ENCODE assay signal across 21 cellular contexts in the genomic region with DNA sequence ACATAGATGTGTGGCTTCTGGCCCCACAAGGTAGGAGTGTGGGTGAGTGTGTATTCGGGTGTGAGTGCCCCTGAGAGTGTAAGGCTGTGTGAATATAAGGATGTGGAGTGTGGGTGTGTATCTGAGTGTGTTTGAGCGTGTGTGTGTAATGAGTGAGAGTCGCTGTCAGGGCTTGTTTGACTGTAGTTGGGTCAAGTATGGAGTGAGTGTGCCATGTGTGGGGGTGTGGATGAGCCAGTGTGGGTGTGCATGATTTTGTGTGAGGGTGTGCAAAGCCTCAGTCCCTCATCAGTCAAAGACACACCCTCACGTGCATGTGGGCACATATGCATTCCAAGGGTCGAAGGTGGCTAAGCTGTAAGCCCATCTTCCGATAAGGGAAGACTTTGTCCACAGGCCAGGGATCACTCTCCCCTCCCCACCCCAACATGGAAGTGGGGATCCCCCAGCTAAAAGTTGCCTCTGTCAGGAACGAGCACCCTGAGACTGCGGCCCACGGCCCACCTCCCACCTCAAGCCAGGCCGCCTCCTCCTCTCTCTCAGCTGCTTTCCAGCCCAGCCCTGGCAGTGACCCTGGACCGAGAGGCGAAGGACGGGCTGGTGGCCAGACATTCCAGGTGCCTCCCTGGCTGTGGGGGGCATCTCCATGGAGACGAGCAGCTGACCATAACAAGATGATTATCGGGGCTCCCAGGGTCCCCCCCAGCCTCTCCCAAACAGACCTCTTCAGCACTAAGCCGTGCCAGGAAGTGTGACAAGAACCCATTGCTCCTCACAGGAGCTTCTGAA. TPM values are rescaled to one million over a fixed set of nuclear protein-coding genes. Genes with fewer than 3 reads are reported as not detected.
DNase-seq lines count a peak whose midpoint lies in the region; ATAC-seq, FAIRE-seq and TF ChIP-seq lines count a peak whose summit lies in the region.
"Had no signal": no experiment of that assay in that cellular context is flagged by ENCODE, and none has a peak within 500 bp of the region (broad histone marks: within the 10 kb centered on the region; RNA-seq: fewer than 3 reads in every experiment).

No MANE protein-coding gene starts in this region.

- H3K4me2 ChIP-seq in K562 (ENCODE audit: insufficient read depth, low read length) (no peak overlapping the region), neuronal stem cell (ENCODE audit: insufficient read depth, low read length, poor library complexity, severe bottlenecking) (no peak overlapping the region)

- no peaks in the 10 kb centered on the region for H3K9me1 ChIP-seq in K562 (ENCODE audit: control insufficient read depth, insufficient read depth, low read length)

- peaks cover 40% of the 10 kb centered on the region for H3K4me1 Mint-ChIP-seq in activated CD4-positive, alpha-beta T cell treated with anti-CD3 and anti-CD28 coated beads, Interleukin-2, amount 10 ng/mL, durations not matched to agents 7 days and 5 days
- peaks cover 7% of the 10 kb centered on the region for H3K4me1 Mint-ChIP-seq in activated naive CD8-positive, alpha-beta T cell treated with anti-CD3 and anti-CD28 coated beads, Interleukin-2, amount 50 U/mL, for 24 hours
- no peaks in the 10 kb centered on the region for H3K4me1 Mint-ChIP-seq in immature natural killer cell

- H3K9me3 ChIP-seq in K562 (replicated peaks; ENCODE audit: control insufficient read depth, insufficient read depth, low read depth, low read length) (no peaks in the 10 kb centered on the region), neuronal stem cell (replicated peaks in 1 of 2; ENCODE audit: control insufficient read depth in 2 of 2, insufficient read depth in 1 of 2, low read depth in 1 of 2, low read length in 2 of 2) (no peaks in the 10 kb centered on the region)
- H3K9me3 ChIP-seq: SJCRH30 had no signal

- H2BK12ac ChIP-seq in neuronal stem cell (ENCODE audit: low read length) = no peak overlapping the region

- 64% methylated on average over 8 of the region's 16 CpGs for WGBS in K562 (ENCODE audit: insufficient coverage, low coverage, missing lambda C conversion rate)
- WGBS in neuronal stem cell (ENCODE audit: extremely low coverage in 2 of 2, insufficient read length in 2 of 2, insufficient replicate concordance in 1 of 2), 2 donors = 100% methylated on average over 2 of the region's 16 CpGs; no CpG with 5 or more reads in 1 of the 2 donors

- no peaks in the 10 kb centered on the region for H4K20me1 ChIP-seq in K562 (replicated peaks; ENCODE audit: control insufficient read depth, insufficient read depth, low read length)

- peak overlapping the region; percentile 38 for H2AK5ac ChIP-seq in neuronal stem cell (ENCODE audit: low read depth, low read length)

- H3K9ac ChIP-seq in K562 (ENCODE audit: insufficient read depth in 1 of 2, low read depth in 2 of 2, low read length in 2 of 2) = peak overlapping the region in 1 of 2 experiments; percentile 58; a peak in 1 of 4 replicates
- peak overlapping the region; percentile 7 for H3K9ac ChIP-seq in neuronal stem cell (ENCODE audit: low read depth, low read length, poor library complexity)

- peak overlapping the region; percentile 7 for H3K18ac ChIP-seq in neuronal stem cell (ENCODE audit: low read length)

- no peaks in the 10 kb centered on the region for H3K79me2 ChIP-seq in K562 (ENCODE audit: control insufficient read depth, insufficient read depth, low read length)

- no peak for TF ChIP-seq CTCF in K562 (IDR thresholded peaks at IDR 0.05 in 2 of 3, conservative IDR thresholded peaks at IDR 0.05 in 1 of 3; ENCODE audit: insufficient read depth in 2 of 3, low read depth in 1 of 3, low read length in 3 of 3)

- H3K36me3 ChIP-seq in K562 (ENCODE audit: control insufficient read depth, insufficient read depth, low read length) (no peaks in the 10 kb centered on the region), neuronal stem cell (replicated peaks in 1 of 2; ENCODE audit: control insufficient read depth in 2 of 2, insufficient read depth in 2 of 2, low read length in 2 of 2) (no peaks in the 10 kb centered on the region)
- H3K36me3 ChIP-seq: SJCRH30 had no signal

- H3K27me3 ChIP-seq in K562 (ENCODE audit: control insufficient read depth in 2 of 2, insufficient read depth in 2 of 2, low read length in 2 of 2) = no peaks in the 10 kb centered on the region
- peaks cover 0 to 29% (median 0%) of the 10 kb centered on the region in 3 experiments for H3K27me3 ChIP-seq in neuronal stem cell (ENCODE audit: control insufficient read depth in 3 of 3, insufficient read depth in 3 of 3, low read depth in 1 of 3, low read length in 3 of 3)
- H3K27me3 ChIP-seq: SJCRH30 had no signal

- H3K4me1 ChIP-seq in K562 (replicated peaks in 1 of 2; ENCODE audit: control insufficient read depth in 2 of 2, insufficient read depth in 2 of 2, low read length in 2 of 2) = peaks cover 46 to 47% of the 10 kb centered on the region in 2 experiments
- H3K4me1 ChIP-seq in neuronal stem cell (ENCODE audit: control insufficient read depth in 2 of 2, insufficient read depth in 1 of 2, low read depth in 1 of 2, low read length in 2 of 2) = peaks cover 0 to 7% of the 10 kb centered on the region in 2 donors

- no peak for TF ChIP-seq POLR2A in K562 (conservative IDR thresholded peaks at IDR 0.05)

- H3K27ac ChIP-seq in K562 (ENCODE audit: extremely low read depth, low read depth, low read length) (no peak overlapping the region), neuronal stem cell (replicated peaks; ENCODE audit: low read length) (no peak overlapping the region)
- H3K27ac ChIP-seq: SJCRH30 had no signal

- POLR2A ChIA-PET in activated CD4-positive, alpha-beta T cell treated with anti-CD3 and anti-CD28 coated beads, Interleukin-2, amount 10 ng/mL, durations not matched to agents 7 days and 5 days (lab: Charles Lee) = no interaction called here
- POLR2A ChIA-PET in K562 (lab: Yijun Ruan, JAX) = interaction anchor here (1.3 kb wide), 1 partner anchor 19 kb away, joined by 3 read pairs; no protein-coding TSS in a partner anchor

- H3K23ac ChIP-seq in neuronal stem cell (ENCODE audit: low read depth, low read length, poor library complexity) = peak overlapping the region; percentile 21

- no peaks in the 10 kb centered on the region for H3K9me3 Mint-ChIP-seq in activated CD4-positive, alpha-beta T cell treated with anti-CD3 and anti-CD28 coated beads, Interleukin-2, amount 10 ng/mL, durations not matched to agents 7 days and 5 days
- no peaks in the 10 kb centered on the region for H3K9me3 Mint-ChIP-seq in activated naive CD8-positive, alpha-beta T cell treated with anti-CD3 and anti-CD28 coated beads, Interleukin-2, amount 50 U/mL, for 24 hours
- no peaks in the 10 kb centered on the region for H3K9me3 Mint-ChIP-seq in immature natural killer cell
- H3K9me3 Mint-ChIP-seq: HFFc6 had no signal

- H4K91ac ChIP-seq in neuronal stem cell (ENCODE audit: low read depth, low read length, poor library complexity) = no peak overlapping the region

- H3K4me3 ChIP-seq in K562 (no peak overlapping the region), neuronal stem cell (ENCODE audit: low read length in 2 of 2) (peak overlapping the region in 1 of 2 donors; percentile 42)
- H3K4me3 ChIP-seq: SJCRH30 had no signal

- in situ Hi-C loops in K562 (cut with MboI) = no loop called here

- no peak for TF ChIP-seq EP300 in K562 (IDR thresholded peaks at IDR 0.05; ENCODE audit: low read length)

- H3K79me1 ChIP-seq in neuronal stem cell (ENCODE audit: low read depth, low read length) = no peaks in the 10 kb centered on the region

- intact Hi-C loops in K562 (cut with micrococcal nuclease) = no loop called here

- no peak overlapping the region for H3K4ac ChIP-seq in neuronal stem cell (ENCODE audit: low read length)

- no peaks in the 10 kb centered on the region for H3K36me3 Mint-ChIP-seq in activated CD4-positive, alpha-beta T cell treated with anti-CD3 and anti-CD28 coated beads, Interleukin-2, amount 10 ng/mL, durations not matched to agents 7 days and 5 days (ENCODE audit: low read depth)
- H3K36me3 Mint-ChIP-seq in activated naive CD8-positive, alpha-beta T cell treated with anti-CD3 and anti-CD28 coated beads, Interleukin-2, amount 50 U/mL, for 24 hours (ENCODE audit: low read depth) = no peaks in the 10 kb centered on the region
- no peaks in the 10 kb centered on the region for H3K36me3 Mint-ChIP-seq in immature natural killer cell
- H3K36me3 Mint-ChIP-seq: CD14-positive monocyte had no signal

- H2BK5ac ChIP-seq in neuronal stem cell (ENCODE audit: low read length) = no peak overlapping the region

- H3K27ac Mint-ChIP-seq in activated CD4-positive, alpha-beta T cell treated with anti-CD3 and anti-CD28 coated beads, Interleukin-2, amount 10 ng/mL, durations not matched to agents 7 days and 5 days = peak overlapping the region; percentile 13
- no peak overlapping the region for H3K27ac Mint-ChIP-seq in activated naive CD8-positive, alpha-beta T cell treated with anti-CD3 and anti-CD28 coated beads, Interleukin-2, amount 50 U/mL, for 24 hours
- no peak overlapping the region for H3K27ac Mint-ChIP-seq in immature natural killer cell
- H3K27ac Mint-ChIP-seq: CD14-positive monocyte, HFFc6 had no signal

- H4K8ac ChIP-seq in neuronal stem cell (ENCODE audit: low read depth, low read length) = no peak overlapping the region

- CTCF ChIA-PET in activated CD4-positive, alpha-beta T cell treated with anti-CD3 and anti-CD28 coated beads, Interleukin-2, amount 10 ng/mL, durations not matched to agents 7 days and 5 days (lab: Charles Lee) = interaction anchor here (0.6 to 7.2 kb wide), 7 partner anchors 13 to 480 kb away, joined by 3 to 38 read pairs (median 4); no protein-coding TSS in a partner anchor
- CTCF ChIA-PET in K562 (lab: Yijun Ruan, JAX; ENCODE audit: low intra/inter-chr PET ratio) = no interaction called here

- TF ChIP-seq RAD21 in K562 (CRISPR knock-in tag; conservative IDR thresholded peaks at IDR 0.05 in 1 of 2, IDR thresholded peaks at IDR 0.05 in 1 of 2) = no peak

- H2BK15ac ChIP-seq in neuronal stem cell (ENCODE audit: low read length) = no peak overlapping the region

- H3K4me3 Mint-ChIP-seq in activated CD4-positive, alpha-beta T cell treated with anti-CD3 and anti-CD28 coated beads, Interleukin-2, amount 10 ng/mL, durations not matched to agents 7 days and 5 days = no peak overlapping the region
- H3K4me3 Mint-ChIP-seq in activated naive CD8-positive, alpha-beta T cell treated with anti-CD3 and anti-CD28 coated beads, Interleukin-2, amount 50 U/mL, for 24 hours = no peak overlapping the region
- H3K4me3 Mint-ChIP-seq in immature natural killer cell = no peak overlapping the region
- H3K4me3 Mint-ChIP-seq: CD14-positive monocyte, HFFc6 had no signal

- no peak overlapping the region for H3K14ac ChIP-seq in neuronal stem cell (ENCODE audit: low read length)

- no peak for DNase-seq in activated CD4-positive, alpha-beta T cell treated with anti-CD3 and anti-CD28 coated beads, Interleukin-2, amount 10 ng/mL, durations not matched to agents 7 days and 5 days
- no peak for DNase-seq in activated CD4-positive, alpha-beta T cell treated with anti-CD3 and anti-CD28 coated beads, Interleukin-2, amount 50 U/mL, for 48 hours
- no peak for DNase-seq in K562 (ENCODE audit: extremely low read depth in 1 of 4, low spot score in 3 of 4)
- DNase-seq in neuronal stem cell (ENCODE audit: low spot score) = no peak
- no peak for DNase-seq in urothelium cell line (ENCODE audit: low spot score)
- DNase-seq in GM19238 (ENCODE audit: insufficient read length, low spot score) = no peak
- DNase-seq in activated naive CD8-positive, alpha-beta T cell treated with anti-CD3 and anti-CD28 coated beads, Interleukin-2, amount 50 U/mL, for 24 hours = no peak
- DNase-seq in immature natural killer cell = no peak
- DNase-seq: DMS79, H7, HFFc6, KBM-7, NCI-H1092 treated with DMSO at 0.1 percent for 48 hours, NCI-H1436 treated with DMSO at 0.1 percent for 48 hours, NCI-H1930, NCI-H2227 treated with DMSO at 0.1 percent for 48 hours, NCI-H510A, SJCRH30 had no signal

- no peak overlapping the region for H2AFZ ChIP-seq in K562 (ENCODE audit: low read depth, low read length)
- no peak overlapping the region for H2AFZ ChIP-seq in neuronal stem cell (ENCODE audit: low read length)

- no TSS peak for BruUV-seq in K562 (replicated peaks; lab: Mats Ljungman, UMichigan)

- H2BK120ac ChIP-seq in neuronal stem cell (ENCODE audit: low read depth, low read length) = peak overlapping the region; percentile 33

- no peaks in the 10 kb centered on the region for H3K27me3 Mint-ChIP-seq in activated CD4-positive, alpha-beta T cell treated with anti-CD3 and anti-CD28 coated beads, Interleukin-2, amount 10 ng/mL, durations not matched to agents 7 days and 5 days
- no peaks in the 10 kb centered on the region for H3K27me3 Mint-ChIP-seq in activated naive CD8-positive, alpha-beta T cell treated with anti-CD3 and anti-CD28 coated beads, Interleukin-2, amount 50 U/mL, for 24 hours
- H3K27me3 Mint-ChIP-seq in immature natural killer cell (ENCODE audit: low read depth in 3 of 3) = peaks cover 0 to 4% (median 2%) of the 10 kb centered on the region in 3 donors

- ATAC-seq in K562 = no peak
- ATAC-seq in activated naive CD8-positive, alpha-beta T cell treated with anti-CD3 and anti-CD28 coated beads, Interleukin-2, amount 50 U/mL, for 24 hours = no peak

- FAIRE-seq in K562 (lab: Jason Lieb, UNC) = no peak
- FAIRE-seq in urothelium cell line (lab: Jason Lieb, UNC) = peak; percentile 68
- FAIRE-seq: A204.1, RCC 7860 had no signal

RNA-seq across cellular contexts. Expression of a gene that starts 12.9 kb away (rescaled TPM):
- total RNA-seq in activated CD4-positive, alpha-beta T cell treated with anti-CD3 and anti-CD28 coated beads, Interleukin-2, amount 10 ng/mL, durations not matched to agents 7 days and 5 days = 100 to 1,000 TPM; 190 to 194 TPM
- total RNA-seq in K562 (2011; cell fraction: chromatin; rRNA removed; ENCODE audit: low replicate concordance) = 13.3 and 46.7 TPM in 2 replicates
- 57.8 and 76.0 TPM in 2 replicates for total RNA-seq in K562 (2011; cell fraction: nucleolus; rRNA removed)
- 30.8 and 35.2 TPM in 2 replicates for total RNA-seq in K562 (2011; cell fraction: nucleoplasm; rRNA removed)
- total RNA-seq in K562 (2014; rRNA removed) (17.6 and 26.9 TPM in 2 replicates), K562 (2014; rRNA removed; fragmentation: Illumina TruSeq; extraction: Trizol) (11.1 and 12.8 TPM in 2 replicates), K562 (2015; rRNA removed; fragmentation: Illumina TruSeq; extraction: Trizol) (13.3 and 15.1 TPM in 2 replicates), K562 (2021) (25.5 and 27.1 TPM in 2 replicates)
- polyA plus RNA-seq in K562 (2011; rRNA removed) (25.8 and 31.5 TPM in 2 replicates), K562 (2014; fragmentation: Illumina TruSeq; extraction: Trizol) (25.0 and 30.0 TPM in 2 replicates), K562 (2014; fragmentation: Nextera tagmentation; extraction: Ambion mirVana) (1 to 10 TPM; 4.2 to 6.0 TPM), K562 (2014; rRNA removed) (25.3 and 29.9 TPM in 2 replicates), immature natural killer cell (1 to 10 TPM; 5.2 to 7.9 (median 5.4) TPM)
- polyA plus RNA-seq in K562 (2011; cell fraction: cytosol; rRNA removed) = 51.7 and 150 TPM in 2 replicates
- polyA plus RNA-seq in K562 (2011; cell fraction: nucleus; rRNA removed) = 29.5 and 64.4 TPM in 2 replicates
- 11.3 and 35.0 TPM in 2 replicates for polyA plus RNA-seq in K562 (2012)
- polyA minus RNA-seq in K562 (2011; rRNA and poly(A)+ RNA removed) = 12.9 and 30.5 TPM in 2 replicates
- polyA minus RNA-seq in K562 (2011; cell fraction: cytosol; rRNA and poly(A)+ RNA removed) = 34.6 and 39.6 TPM in 2 replicates
- polyA minus RNA-seq in K562 (2011; cell fraction: nucleus; rRNA and poly(A)+ RNA removed) = 6.3 and 7.5 TPM in 2 replicates
- 0.96 TPM for polyA plus RNA-seq in neuronal stem cell (2013, experiment 1 of 2)
- 1.1 TPM for polyA plus RNA-seq in neuronal stem cell (2013, experiment 2 of 2)

RNA-seq across cellular contexts. Expression of a gene that starts 32.1 kb away (rescaled TPM):
- total RNA-seq in activated CD4-positive, alpha-beta T cell treated with anti-CD3 and anti-CD28 coated beads, Interleukin-2, amount 10 ng/mL, durations not matched to agents 7 days and 5 days = under 1 TPM; 0.23 to 0.35 TPM
- total RNA-seq in K562 (2011; cell fraction: chromatin; rRNA removed; ENCODE audit: low replicate concordance) = 0.70 and 1.6 TPM in 2 replicates
- total RNA-seq in K562 (2011; cell fraction: nucleolus; rRNA removed) = 0.50 and 1.3 TPM in 2 replicates
- total RNA-seq in K562 (2011; cell fraction: nucleoplasm; rRNA removed) = 1.3 and 2.0 TPM in 2 replicates
- total RNA-seq in K562 (2014; rRNA removed) = not detected in 2 replicates
- total RNA-seq in K562 (2014; rRNA removed; fragmentation: Illumina TruSeq; extraction: Trizol) = 0.06 TPM in 1 of 2 replicates, not detected in the other
- total RNA-seq in K562 (2015; rRNA removed; fragmentation: Illumina TruSeq; extraction: Trizol) = not detected in 2 replicates
- 0.04 and 0.13 TPM in 2 replicates for total RNA-seq in K562 (2021)
- 0.50 and 0.53 TPM in 2 replicates for polyA plus RNA-seq in K562 (2011; rRNA removed)
- 0.25 and 1.5 TPM in 2 replicates for polyA plus RNA-seq in K562 (2011; cell fraction: cytosol; rRNA removed)
- 1.5 and 1.9 TPM in 2 replicates for polyA plus RNA-seq in K562 (2011; cell fraction: nucleus; rRNA removed)
- 0.17 and 0.66 TPM in 2 replicates for polyA plus RNA-seq in K562 (2012)
- 0.07 and 0.15 TPM in 2 replicates for polyA plus RNA-seq in K562 (2014; fragmentation: Illumina TruSeq; extraction: Trizol)
- polyA plus RNA-seq in K562 (2014; fragmentation: Nextera tagmentation; extraction: Ambion mirVana) = under 1 TPM in 1 of 2 experiments, not detected in 1; 0.11 TPM
- polyA plus RNA-seq in K562 (2014; rRNA removed) = 0.04 and 0.46 TPM in 2 replicates
- 0.18 and 0.81 TPM in 2 replicates for polyA minus RNA-seq in K562 (2011; rRNA and poly(A)+ RNA removed)
- not detected in 2 replicates for polyA minus RNA-seq in K562 (2011; cell fraction: cytosol; rRNA and poly(A)+ RNA removed)
- 0.22 TPM in 1 of 2 replicates, not detected in the other for polyA minus RNA-seq in K562 (2011; cell fraction: nucleus; rRNA and poly(A)+ RNA removed)
- polyA plus RNA-seq in neuronal stem cell (2013, experiment 1 of 2) = not detected
- polyA plus RNA-seq in neuronal stem cell (2013, experiment 2 of 2) = not detected
- not detected for polyA plus RNA-seq in immature natural killer cell
- total RNA-seq: H7, HFFc6 had no signal
- polyA plus RNA-seq: CD14-positive monocyte had no signal

RNA-seq across cellular contexts. Expression of a gene that starts 39.2 kb away (rescaled TPM):
- total RNA-seq in activated CD4-positive, alpha-beta T cell treated with anti-CD3 and anti-CD28 coated beads, Interleukin-2, amount 10 ng/mL, durations not matched to agents 7 days and 5 days = 10 to 100 TPM; 36.2 to 37.7 TPM
- 80.3 and 225 TPM in 2 replicates for total RNA-seq in K562 (2011; cell fraction: chromatin; rRNA removed; ENCODE audit: low replicate concordance)
- 122 and 123 TPM in 2 replicates for total RNA-seq in K562 (2011; cell fraction: nucleolus; rRNA removed)
- total RNA-seq in K562 (2011; cell fraction: nucleoplasm; rRNA removed) = 77.3 and 80.3 TPM in 2 replicates
- 23.0 and 37.0 TPM in 2 replicates for total RNA-seq in K562 (2014; rRNA removed)
- 23.0 and 27.0 TPM in 2 replicates for total RNA-seq in K562 (2014; rRNA removed; fragmentation: Illumina TruSeq; extraction: Trizol)
- total RNA-seq in K562 (2015; rRNA removed; fragmentation: Illumina TruSeq; extraction: Trizol) = 29.8 and 31.0 TPM in 2 replicates
- 58.9 and 61.1 TPM in 2 replicates for total RNA-seq in K562 (2021)
- 23.5 and 42.1 TPM in 2 replicates for polyA plus RNA-seq in K562 (2011; rRNA removed)
- polyA plus RNA-seq in K562 (2011; cell fraction: cytosol; rRNA removed) = 21.5 and 30.8 TPM in 2 replicates
- polyA plus RNA-seq in K562 (2011; cell fraction: nucleus; rRNA removed) = 106 and 124 TPM in 2 replicates
- 25.7 and 37.3 TPM in 2 replicates for polyA plus RNA-seq in K562 (2012)
- 49.9 and 51.2 TPM in 2 replicates for polyA plus RNA-seq in K562 (2014; fragmentation: Illumina TruSeq; extraction: Trizol)
- 1 to 10 TPM; 7.7 to 9.4 TPM for polyA plus RNA-seq in K562 (2014; fragmentation: Nextera tagmentation; extraction: Ambion mirVana)
- 33.5 and 35.0 TPM in 2 replicates for polyA plus RNA-seq in K562 (2014; rRNA removed)
- 24.9 and 28.2 TPM in 2 replicates for polyA minus RNA-seq in K562 (2011; rRNA and poly(A)+ RNA removed)
- 21.5 and 28.5 TPM in 2 replicates for polyA minus RNA-seq in K562 (2011; cell fraction: cytosol; rRNA and poly(A)+ RNA removed)
- polyA minus RNA-seq in K562 (2011; cell fraction: nucleus; rRNA and poly(A)+ RNA removed) = 39.3 and 50.3 TPM in 2 replicates
- 10.4 TPM for polyA plus RNA-seq in neuronal stem cell (2013, experiment 1 of 2)
- polyA plus RNA-seq in neuronal stem cell (2013, experiment 2 of 2) = 10.7 TPM
- polyA plus RNA-seq in immature natural killer cell = 10 to 100 TPM in 2 of 3 donors, 1 to 10 TPM in 1; 9.7 to 21.7 (median 18.8) TPM
